Comparison of ENCODE assay signal across 6 cellular contexts in genomic region chr3:94873751-94874150, GRCh38.
"Had no signal": no experiment of that assay in that cellular context is flagged by ENCODE, and none has a peak within 500 bp of the region (broad histone marks: within the 10 kb centered on the region; RNA-seq: fewer than 3 reads in every experiment).

No MANE protein-coding gene starts in this region.

- H3K4me3 ChIP-seq: GM23338 had no signal

- H2AFZ ChIP-seq: GM23338 had no signal

- ATAC-seq: GM23338, HepG2 had no signal

- H3K27ac ChIP-seq: HL-60 had no signal

- H3K4me2 ChIP-seq: GM23338 had no signal

- DNase-seq: H9, HCEC 1CT, KBM-7 had no signal
